10 cellular contexts compared by ENCODE assay signal in the genomic region with DNA sequence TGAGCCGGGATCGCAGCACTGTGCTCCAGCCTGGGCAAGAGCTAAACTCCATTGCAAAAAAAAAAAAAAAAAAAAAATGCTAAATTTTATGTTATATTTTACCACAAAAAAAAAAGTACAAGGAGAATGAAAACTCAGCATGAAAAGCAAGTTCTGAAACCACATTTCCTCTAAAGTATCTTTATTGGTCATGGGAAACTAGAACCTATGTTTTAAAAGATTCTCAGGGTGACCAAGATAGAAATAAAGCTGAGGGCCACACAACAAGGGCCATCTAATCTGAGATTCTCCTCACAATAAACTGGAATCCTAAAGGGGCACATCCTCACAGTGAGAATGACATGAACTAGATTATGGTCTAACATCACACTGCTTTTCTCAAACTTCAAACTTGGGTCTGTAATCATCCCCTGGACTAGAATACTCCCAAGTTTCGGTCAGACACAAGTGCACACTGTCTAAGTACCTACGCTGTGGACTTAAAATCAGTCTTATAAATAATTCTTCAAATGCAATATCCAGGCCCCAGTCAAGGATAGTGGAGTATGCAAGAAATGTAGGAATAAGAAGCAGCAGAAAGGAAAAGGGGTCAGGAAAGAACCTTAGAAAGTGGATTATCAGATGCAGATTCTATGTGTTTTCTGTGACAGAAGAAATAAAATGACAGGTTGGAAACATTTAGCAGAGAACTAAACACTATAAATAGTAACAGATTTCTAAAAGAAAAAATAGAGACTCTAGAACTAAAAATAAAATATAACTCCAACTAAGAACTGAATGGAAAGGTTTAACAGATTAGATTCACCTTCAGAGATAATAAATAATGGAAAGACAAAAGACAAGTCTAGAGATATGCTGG. TPM values are rescaled to one million over a fixed set of nuclear protein-coding genes. Genes with fewer than 3 reads are reported as not detected.
DNase-seq lines count a peak whose midpoint lies in the region; ATAC-seq and TF ChIP-seq lines count a peak whose summit lies in the region.
"Had no signal": no experiment of that assay in that cellular context is flagged by ENCODE, and none has a peak within 500 bp of the region (broad histone marks: within the 10 kb centered on the region; RNA-seq: fewer than 3 reads in every experiment).

No MANE protein-coding gene starts in this region.

- H3K4me2 ChIP-seq in neural progenitor cell: no peak overlapping the region
- H3K4me2 ChIP-seq in hepatocyte: no peak overlapping the region

- H3K9me3 ChIP-seq in heart left ventricle (no peaks in the 10 kb centered on the region), left ventricle myocardium inferior (replicated peaks) (no peaks in the 10 kb centered on the region), transverse colon (no peaks in the 10 kb centered on the region), neural progenitor cell (ENCODE audit: low read depth) (no peaks in the 10 kb centered on the region), hepatocyte (ENCODE audit: low read depth) (no peaks in the 10 kb centered on the region)

- H3K9me3 Mint-ChIP-seq in neural progenitor cell: peaks cover 69% of the 10 kb centered on the region

- intact Hi-C loops in heart left ventricle (cut with DNase I) (no loop called here), left cardiac atrium (cut with DNase I) (no loop called here), left ventricle myocardium inferior (cut with micrococcal nuclease) (no loop called here), transverse colon (cut with DNase I; ENCODE audit: low total_unique reads) (no loop called here)

- no peaks in the 10 kb centered on the region for H3K36me3 ChIP-seq in heart left ventricle
- H3K36me3 ChIP-seq in left ventricle myocardium inferior: no peaks in the 10 kb centered on the region
- H3K36me3 ChIP-seq in transverse colon: no peaks in the 10 kb centered on the region
- no peaks in the 10 kb centered on the region for H3K36me3 ChIP-seq in neural progenitor cell
- H3K36me3 ChIP-seq in hepatocyte (replicated peaks; ENCODE audit: insufficient read depth, low read depth): no peaks in the 10 kb centered on the region

- TF ChIP-seq CTCF in heart left ventricle (IDR thresholded peaks at IDR 0.05): no peak
- no peak for TF ChIP-seq CTCF in left ventricle myocardium inferior (IDR thresholded peaks at IDR 0.05; ENCODE audit: borderline replicate concordance)
- no peak for TF ChIP-seq CTCF in transverse colon (IDR thresholded peaks at IDR 0.05)
- no peak for TF ChIP-seq CTCF in neural progenitor cell (IDR thresholded peaks at IDR 0.05)
- no peak for TF ChIP-seq CTCF in hepatocyte (IDR thresholded peaks at IDR 0.05; ENCODE audit: poor library complexity)

- H3K4me3 ChIP-seq in heart left ventricle (no peak overlapping the region), left ventricle myocardium inferior (peak overlapping the region; percentile 1), transverse colon (no peak overlapping the region), neural progenitor cell (no peak overlapping the region), hepatocyte (no peak overlapping the region)

- TF ChIP-seq POLR2A in heart left ventricle (IDR thresholded peaks at IDR 0.05): no peak
- no peak for TF ChIP-seq POLR2A in transverse colon (IDR thresholded peaks at IDR 0.05)

- in situ Hi-C loops in transverse colon (cut with MboI; ENCODE audit: low pct_ligation_motif_present in 1 of 4, low pct_unique_long_range_greater_than_20kb in 1 of 4, low sequenced_read_pairs in 3 of 4): no loop called here

- H3K27ac ChIP-seq in heart left ventricle (peak overlapping the region in 11 of 12 donors; percentile 3 to 59 (median 40)), left ventricle myocardium inferior (replicated peaks) (peak overlapping the region; percentile 64), transverse colon (peak overlapping the region in 3 of 4 donors; percentile 10 to 61 (median 50)), neural progenitor cell (no peak overlapping the region), hepatocyte (no peak overlapping the region)

- H3K79me2 ChIP-seq in neural progenitor cell (ENCODE audit: low read depth) (peaks cover 100% of the 10 kb centered on the region), hepatocyte (peaks cover 75% of the 10 kb centered on the region)

- 72 to 78% (median 75%) methylated on average over 4 of the region's 4 CpGs for WGBS in heart left ventricle, 4 donors
- 68 to 86% methylated on average over 2 to 4 of the region's 4 CpGs for WGBS in transverse colon (ENCODE audit: low coverage in 1 of 2), 2 donors
- 98% methylated on average over 4 of the region's 4 CpGs for WGBS in hepatocyte (ENCODE audit: low lambda C conversion rate, missing lambda C conversion rate)

- H2AFZ ChIP-seq in neural progenitor cell (replicated peaks) (no peak overlapping the region), hepatocyte (no peak overlapping the region)

- H3K4me3 Mint-ChIP-seq in neural progenitor cell: no peak overlapping the region

- peaks cover 2% of the 10 kb centered on the region for H3K27me3 Mint-ChIP-seq in neural progenitor cell (ENCODE audit: insufficient read depth, low read depth)

- H3K4me1 Mint-ChIP-seq in neural progenitor cell: no peaks in the 10 kb centered on the region

- DNase-seq in heart left ventricle (no peak), left cardiac atrium (no peak), left ventricle myocardium inferior (no peak), transverse colon (no peak), neural progenitor cell (ENCODE audit: low spot score) (no peak), hepatocyte (ENCODE audit: low spot score) (no peak), NK-92 (lab: John Stamatoyannopoulos, UW; ENCODE audit: unreplicated experiment) (no peak)
- DNase-seq: AML-193, kidney had no signal

- H3K9me2 ChIP-seq in hepatocyte (replicated peaks; ENCODE audit: insufficient read depth): no peaks in the 10 kb centered on the region

- H3K4me1 ChIP-seq in heart left ventricle (peaks cover 0 to 37% (median 11%) of the 10 kb centered on the region in 12 donors), left ventricle myocardium inferior (peaks cover 50% of the 10 kb centered on the region), transverse colon (peaks cover 3 to 9% (median 6%) of the 10 kb centered on the region in 4 donors), neural progenitor cell (no peaks in the 10 kb centered on the region), hepatocyte (ENCODE audit: insufficient read depth) (no peaks in the 10 kb centered on the region)

- no peaks in the 10 kb centered on the region for H3K27me3 ChIP-seq in heart left ventricle
- H3K27me3 ChIP-seq in left ventricle myocardium inferior (ENCODE audit: low read depth): no peaks in the 10 kb centered on the region
- H3K27me3 ChIP-seq in transverse colon: no peaks in the 10 kb centered on the region
- no peaks in the 10 kb centered on the region for H3K27me3 ChIP-seq in neural progenitor cell
- H3K27me3 ChIP-seq in hepatocyte: no peaks in the 10 kb centered on the region

- H4K20me1 ChIP-seq in neural progenitor cell (ENCODE audit: low read depth): no peaks in the 10 kb centered on the region
- no peaks in the 10 kb centered on the region for H4K20me1 ChIP-seq in hepatocyte (ENCODE audit: insufficient read depth, poor library complexity, severe bottlenecking)

- no peaks in the 10 kb centered on the region for H3F3A ChIP-seq in neural progenitor cell (ENCODE audit: low read depth)

- H3K27ac Mint-ChIP-seq in neural progenitor cell: no peak overlapping the region

- peaks cover 33% of the 10 kb centered on the region for H3K36me3 Mint-ChIP-seq in neural progenitor cell

- no peak for TF ChIP-seq EP300 in transverse colon (IDR thresholded peaks at IDR 0.05; ENCODE audit: low read depth)

- no peak overlapping the region for H3K9ac ChIP-seq in neural progenitor cell

- peak in 2 of 4 donors; percentile 15 to 20 for ATAC-seq in heart left ventricle
- no peak for ATAC-seq in left cardiac atrium
- ATAC-seq in SK-N-SH treated with all-trans-retinoic acid at 6 μM for 48 hours: peak; percentile 67

TF ChIP-seq in SK-N-SH treated with all-trans-retinoic acid at 6 μM for 48 hours, 23 proteins besides CTCF, POLR2A, EP300 and RAD21:
- no peak for TF ChIP-seq SNAI2 (CRISPR knock-in tag; IDR thresholded peaks at IDR 0.05)
- no peak for TF ChIP-seq RARB (CRISPR knock-in tag; IDR thresholded peaks at IDR 0.05)
- no peak for TF ChIP-seq ZFP3 (CRISPR knock-in tag; IDR thresholded peaks at IDR 0.05)
- no peak for TF ChIP-seq BACH2 (CRISPR knock-in tag; IDR thresholded peaks at IDR 0.05; ENCODE audit: borderline replicate concordance)
- TF ChIP-seq TSHZ2 (CRISPR knock-in tag; IDR thresholded peaks at IDR 0.05): no peak
- no peak for TF ChIP-seq ISL1 (CRISPR knock-in tag; IDR thresholded peaks at IDR 0.05)
- no peak for TF ChIP-seq GLIS3 (CRISPR knock-in tag; IDR thresholded peaks at IDR 0.05)

RNA-seq across cellular contexts. Expression of gene COA1, which starts 49.9 kb away (rescaled TPM):
- total RNA-seq in heart left ventricle (10 to 100 TPM; 57.5 to 81.2 (median 68.2) TPM), left cardiac atrium (10 to 100 TPM; 52.7 to 55.4 TPM), left ventricle myocardium inferior (76.5 TPM), transverse colon (10 to 100 TPM; 31.8 to 53.2 (median 39.8) TPM), neural progenitor cell (ENCODE audit: low replicate concordance) (171 and 192 TPM in 2 replicates), hepatocyte (55.2 and 60.5 TPM in 2 replicates)
- polyA plus RNA-seq in heart left ventricle (10 to 100 TPM; 75.0 to 75.1 TPM), hepatocyte (50.5 and 52.1 TPM in 2 replicates)

Comparison
In these comparisons a context has a peak if more than half of its experiments do, and no peak if none do; other contexts are left out.
1. H3K27ac ChIP-seq: peak in heart left ventricle (11 of 12), left ventricle myocardium inferior (single experiment) and transverse colon (3 of 4); none in neural progenitor cell (single experiment) and hepatocyte (single experiment).